Comparison of ENCODE assay signal across 11 cellular contexts in genomic region chrX:134734343-134735001, GRCh38.
DNase-seq lines count a peak whose midpoint lies in the region; ATAC-seq and TF ChIP-seq lines count a peak whose summit lies in the region.
"Had no signal": no experiment of that assay in that cellular context is flagged by ENCODE, and none has a peak within 500 bp of the region (broad histone marks: within the 10 kb centered on the region; RNA-seq: fewer than 3 reads in every experiment).

No MANE protein-coding gene starts in this region.

- H3K4me3 ChIP-seq in parathyroid adenoma (ENCODE audit: low read depth, low read length), result no peak overlapping the region

- no peaks in the 10 kb centered on the region for H3K9me3 ChIP-seq in parathyroid adenoma (ENCODE audit: control insufficient read depth, low read length)

- H3K9me3 Mint-ChIP-seq in dendritic cell treated with granulocyte-macrophage colony-stimulating factor and Interleukin-4, amounts not matched to agents 40 ng/mL and 50 ng/mL, for 4 days, result no peaks in the 10 kb centered on the region
- H3K9me3 Mint-ChIP-seq: activated T-cell treated with anti-CD3 and anti-CD28 coated beads, Interleukin-2, amount 50 U/mL, for 24 hours; memory B cell had no signal

- no peaks in the 10 kb centered on the region for H3K36me3 ChIP-seq in parathyroid adenoma (ENCODE audit: control insufficient read depth, insufficient read depth, low read length)

- no peak overlapping the region for H3K4me2 ChIP-seq in parathyroid adenoma (ENCODE audit: low read length)

- DNase-seq in GM03348 (ENCODE audit: low spot score) (peak; percentile 34), NCI-H2081 treated with DMSO at 0.1 percent for 48 hours (lab: John Stamatoyannopoulos, UW) (peak; percentile 79), NOMO-1 treated with DMSO at 0.1 percent for 48 hours (lab: John Stamatoyannopoulos, UW; ENCODE audit: unreplicated experiment) (no peak), putamen (ENCODE audit: low spot score) (no peak)
- DNase-seq: activated T-cell treated with anti-CD3 and anti-CD28 coated beads, Interleukin-2, amount 50 U/mL, for 24 hours; NCI-H345 had no signal

- peaks cover 30% of the 10 kb centered on the region for H3K4me1 Mint-ChIP-seq in dendritic cell treated with granulocyte-macrophage colony-stimulating factor and Interleukin-4, amounts not matched to agents 40 ng/mL and 50 ng/mL, for 4 days (ENCODE audit: low read depth)
- H3K4me1 Mint-ChIP-seq: memory B cell had no signal

- no peaks in the 10 kb centered on the region for H3K27me3 ChIP-seq in parathyroid adenoma (ENCODE audit: control insufficient read depth, insufficient read depth, low read length)

- ATAC-seq in HG03045 (IDR thresholded peaks at IDR 0.05; ENCODE audit: unreplicated experiment) (no peak), HG02973 (IDR thresholded peaks at IDR 0.05; ENCODE audit: unreplicated experiment) (no peak)

- peak overlapping the region; percentile 68 for H2AFZ ChIP-seq in parathyroid adenoma

- no peak for TF ChIP-seq CTCF in parathyroid adenoma (IDR thresholded peaks at IDR 0.05)

- no peak overlapping the region for H3K27ac ChIP-seq in parathyroid adenoma

- H3K9ac ChIP-seq in parathyroid adenoma, result no peak overlapping the region

- H3K27me3 Mint-ChIP-seq in dendritic cell treated with granulocyte-macrophage colony-stimulating factor and Interleukin-4, amounts not matched to agents 40 ng/mL and 50 ng/mL, for 4 days, result peaks cover 7% of the 10 kb centered on the region
- H3K27me3 Mint-ChIP-seq: memory B cell had no signal

- intact Hi-C loops in dendritic cell treated with granulocyte-macrophage colony-stimulating factor and Interleukin-4, amounts not matched to agents 40 ng/mL and 50 ng/mL, for 4 days (cut with micrococcal nuclease), result no loop called here

- no peaks in the 10 kb centered on the region for H3K36me3 Mint-ChIP-seq in dendritic cell treated with granulocyte-macrophage colony-stimulating factor and Interleukin-4, amounts not matched to agents 40 ng/mL and 50 ng/mL, for 4 days (ENCODE audit: low read depth)
- H3K36me3 Mint-ChIP-seq: memory B cell had no signal

- H3K4me1 ChIP-seq in parathyroid adenoma, result peaks cover 3% of the 10 kb centered on the region

- H3K27ac Mint-ChIP-seq in dendritic cell treated with granulocyte-macrophage colony-stimulating factor and Interleukin-4, amounts not matched to agents 40 ng/mL and 50 ng/mL, for 4 days, result peak overlapping the region; percentile 27
- H3K27ac Mint-ChIP-seq: activated T-cell treated with anti-CD3 and anti-CD28 coated beads, Interleukin-2, amount 50 U/mL, for 24 hours; memory B cell had no signal

- no peak overlapping the region for H3K4me3 Mint-ChIP-seq in dendritic cell treated with granulocyte-macrophage colony-stimulating factor and Interleukin-4, amounts not matched to agents 40 ng/mL and 50 ng/mL, for 4 days
- H3K4me3 Mint-ChIP-seq: activated T-cell treated with anti-CD3 and anti-CD28 coated beads, Interleukin-2, amount 50 U/mL, for 24 hours; memory B cell had no signal

- H3K79me2 ChIP-seq in parathyroid adenoma, result no peaks in the 10 kb centered on the region

Comparison
In these comparisons a context has a peak if more than half of its experiments do, and no peak if none do; other contexts are left out.
1. DNase-seq: peak in GM03348 (single experiment) and NCI-H2081 treated with DMSO at 0.1 percent for 48 hours (single experiment); none in NOMO-1 treated with DMSO at 0.1 percent for 48 hours (single experiment) and putamen (single experiment).